ENCODE assay signal across 11 cellular contexts in genomic region chr12:42744539-42745156, GRCh38.
A peak's percentile ranks its signal among the peaks of the same experiment; 100 is the strongest.
DNase-seq lines count a peak whose midpoint lies in the region; ATAC-seq and TF ChIP-seq lines count a peak whose summit lies in the region.
"Had no signal": no experiment of that assay in that cellular context is flagged by ENCODE, and none has a peak within 500 bp of the region (broad histone marks: within the 10 kb centered on the region; RNA-seq: fewer than 3 reads in every experiment).

No MANE protein-coding gene starts in this region.

- TF ChIP-seq CTCF in IMR-90 (conservative IDR thresholded peaks at IDR 0.05; ENCODE audit: low read depth, low read length): no peak
- TF ChIP-seq CTCF in heart right ventricle (IDR thresholded peaks at IDR 0.05): no peak
- TF ChIP-seq CTCF in smooth muscle cell (IDR thresholded peaks at IDR 0.05; ENCODE audit: borderline replicate concordance, insufficient read depth, poor library complexity, severe bottlenecking): no peak

- H3K4me1 ChIP-seq in IMR-90 (ENCODE audit: control insufficient read depth, insufficient read depth, low read length) (peaks cover 7% of the 10 kb centered on the region), heart right ventricle (peaks cover 0 to 46% (median 25%) of the 10 kb centered on the region in 9 donors), smooth muscle cell (ENCODE audit: low read depth) (peaks cover 5% of the 10 kb centered on the region)

- H3K27ac ChIP-seq in IMR-90 (ENCODE audit: insufficient read depth, low read length) (no peak overlapping the region), heart right ventricle (peak overlapping the region in 6 of 10 donors; percentile 3 to 90 (median 66)), smooth muscle cell (ENCODE audit: low read depth) (peak overlapping the region; percentile 71)

- H4K20me1 ChIP-seq in IMR-90 (ENCODE audit: insufficient read depth, low read length): no peaks in the 10 kb centered on the region
- no peaks in the 10 kb centered on the region for H4K20me1 ChIP-seq in smooth muscle cell (ENCODE audit: low read depth)

- H3K79me1 ChIP-seq in IMR-90 (ENCODE audit: low read depth in 1 of 2, low read length in 2 of 2): no peaks in the 10 kb centered on the region; a peak in 1 of 4 replicates

- H2BK120ac ChIP-seq in IMR-90 (ENCODE audit: low read depth, low read length): no peak overlapping the region; the same call in 1 of the 2 replicates

- H4K8ac ChIP-seq in IMR-90 (ENCODE audit: low read depth in 2 of 2, low read length in 2 of 2): no peak overlapping the region; a peak in 1 of 4 replicates

- H4K91ac ChIP-seq in IMR-90 (ENCODE audit: insufficient read depth, low read depth, low read length): no peak overlapping the region

- CTCF ChIA-PET in IMR-90 (lab: Yijun Ruan, JAX): no interaction called here

- H3K36me3 Mint-ChIP-seq in stimulated activated memory B cell treated with anti-CD40 and anti-IgM and Interleukin-4, amounts not matched to agents 10 μg/mL and 1 μg/mL and 100 μg/mL, for 72 hours: no peaks in the 10 kb centered on the region

- H2BK20ac ChIP-seq in IMR-90 (ENCODE audit: low read depth, low read length): no peak overlapping the region

- ATAC-seq in IMR-90 (ENCODE audit: low read depth): peak; percentile 42; the same call in 1 of the 2 replicates
- ATAC-seq in heart right ventricle: peak in 4 of 8 donors; percentile 23 to 47 (median 40)
- no peak for ATAC-seq in HG03135 (IDR thresholded peaks at IDR 0.05; ENCODE audit: unreplicated experiment)
- no peak for ATAC-seq in stimulated activated memory B cell treated with anti-CD40 and anti-IgM and Interleukin-4, amounts not matched to agents 10 μg/mL and 1 μg/mL and 100 μg/mL, for 72 hours
- ATAC-seq: activated T-cell treated with anti-CD3 and anti-CD28 coated beads, Interleukin-2, amount 50 U/mL, for 72 hours had no signal

- POLR2A ChIA-PET in IMR-90 (lab: Charles Lee; ENCODE audit: unreplicated experiment): no interaction called here

- no peaks in the 10 kb centered on the region for H3K36me3 ChIP-seq in IMR-90 (ENCODE audit: control insufficient read depth, insufficient read depth, low read length)
- no peaks in the 10 kb centered on the region for H3K36me3 ChIP-seq in heart right ventricle
- H3K36me3 ChIP-seq in smooth muscle cell (ENCODE audit: low read depth): no peaks in the 10 kb centered on the region

- H3K27me3 ChIP-seq in IMR-90 (ENCODE audit: control insufficient read depth, insufficient read depth, low read length): no peaks in the 10 kb centered on the region
- H3K27me3 ChIP-seq in heart right ventricle: no peaks in the 10 kb centered on the region
- H3K27me3 ChIP-seq in smooth muscle cell (ENCODE audit: low read depth): no peaks in the 10 kb centered on the region

- no peak for TF ChIP-seq POLR2A in IMR-90 (IDR thresholded peaks at IDR 0.05; ENCODE audit: low read depth, low read length)

- H3K14ac ChIP-seq in IMR-90 (replicated peaks; ENCODE audit: low read depth, low read length): peak overlapping the region; percentile 27; the same call in 1 of the 2 replicates

- H2AFZ ChIP-seq in IMR-90 (replicated peaks; ENCODE audit: low read length, poor library complexity): no peak overlapping the region
- peak overlapping the region; percentile 12 for H2AFZ ChIP-seq in smooth muscle cell (ENCODE audit: low read depth)

- no peak overlapping the region for H2BK5ac ChIP-seq in IMR-90 (ENCODE audit: low read depth, low read length, poor library complexity, severe bottlenecking)

- DNase-seq in IMR-90: no peak
- DNase-seq in amniotic stem cell (lab: John Stamatoyannopoulos, UW): peak; percentile 2
- no peak for DNase-seq in heart right ventricle
- DNase-seq in smooth muscle cell (lab: John Stamatoyannopoulos, UW; ENCODE audit: unreplicated experiment): no peak
- DNase-seq in DMS153 treated with DMSO at 0.1 percent for 48 hours (lab: John Stamatoyannopoulos, UW; ENCODE audit: unreplicated experiment): no peak
- DNase-seq in NCI-H146 treated with DMSO at 0.1 percent for 48 hours (lab: John Stamatoyannopoulos, UW; ENCODE audit: unreplicated experiment): no peak
- DNase-seq: activated T-cell treated with anti-CD3 and anti-CD28 coated beads, Interleukin-2, amount 50 U/mL, for 72 hours; NCI-H1694 treated with DMSO at 0.1 percent for 48 hours had no signal

- H3K56ac ChIP-seq in IMR-90 (ENCODE audit: extremely low read depth, insufficient read depth, low read length): no peak overlapping the region

- no peaks in the 10 kb centered on the region for H3K9me3 Mint-ChIP-seq in stimulated activated memory B cell treated with anti-CD40 and anti-IgM and Interleukin-4, amounts not matched to agents 10 μg/mL and 1 μg/mL and 100 μg/mL, for 72 hours

- no peak overlapping the region for H2AK5ac ChIP-seq in IMR-90 (ENCODE audit: low read depth, low read length)

- H3K27me3 Mint-ChIP-seq in stimulated activated memory B cell treated with anti-CD40 and anti-IgM and Interleukin-4, amounts not matched to agents 10 μg/mL and 1 μg/mL and 100 μg/mL, for 72 hours: peaks cover 20% of the 10 kb centered on the region
- H3K27me3 Mint-ChIP-seq: central memory CD8-positive, alpha-beta T cell had no signal

- peaks cover 9% of the 10 kb centered on the region for H3F3A ChIP-seq in smooth muscle cell (ENCODE audit: low read depth)

- H3K9me3 ChIP-seq in IMR-90 (ENCODE audit: control insufficient read depth, insufficient read depth, low read length) (peaks cover 6% of the 10 kb centered on the region), heart right ventricle (peaks cover 0 to 19% (median 7%) of the 10 kb centered on the region in 11 donors), smooth muscle cell (replicated peaks; ENCODE audit: low read depth) (no peaks in the 10 kb centered on the region)

- dilution Hi-C loops in IMR-90 (cut with HindIII; ENCODE audit: low sequenced_read_pairs, unreplicated experiment): no loop called here

- no peak overlapping the region for H2AK9ac ChIP-seq in IMR-90 (replicated peaks; ENCODE audit: low read depth, low read length, poor library complexity)

- H3K79me2 ChIP-seq in smooth muscle cell (ENCODE audit: low read depth): no peaks in the 10 kb centered on the region

- H2BK15ac ChIP-seq in IMR-90 (ENCODE audit: low read depth, low read length): no peak overlapping the region

- H3K4me1 Mint-ChIP-seq in stimulated activated memory B cell treated with anti-CD40 and anti-IgM and Interleukin-4, amounts not matched to agents 10 μg/mL and 1 μg/mL and 100 μg/mL, for 72 hours: no peaks in the 10 kb centered on the region
- H3K4me1 Mint-ChIP-seq: central memory CD8-positive, alpha-beta T cell had no signal

- H3K9me1 ChIP-seq in IMR-90 (ENCODE audit: insufficient read depth, low read length): no peaks in the 10 kb centered on the region

- in situ Hi-C loops in IMR-90 (cut with MboI; ENCODE audit: low sequenced_read_pairs): no loop called here

- no TSS peak for BruUV-seq in IMR-90 (replicated peaks; lab: Mats Ljungman, UMichigan)

- H4K5ac ChIP-seq in IMR-90 (ENCODE audit: low read depth, low read length): no peak overlapping the region

- intact Hi-C loops in IMR-90 (cut with micrococcal nuclease): no loop called here
- intact Hi-C loops in heart right ventricle (cut with DNase I): loop anchor here in 1 of 10 donors (5.0 kb wide), 1 partner anchor 152 kb away; no protein-coding TSS in a partner anchor

- H3K4me3 ChIP-seq in IMR-90 (ENCODE audit: insufficient read depth, low read depth, low read length): no peak overlapping the region
- no peak overlapping the region for H3K4me3 ChIP-seq in heart right ventricle
- no peak overlapping the region for H3K4me3 ChIP-seq in smooth muscle cell

- no peak overlapping the region for H3K4me3 Mint-ChIP-seq in stimulated activated memory B cell treated with anti-CD40 and anti-IgM and Interleukin-4, amounts not matched to agents 10 μg/mL and 1 μg/mL and 100 μg/mL, for 72 hours
- H3K4me3 Mint-ChIP-seq: activated T-cell treated with anti-CD3 and anti-CD28 coated beads, Interleukin-2, amount 50 U/mL, for 72 hours; central memory CD8-positive, alpha-beta T cell had no signal

- H3K18ac ChIP-seq in IMR-90 (ENCODE audit: low read depth, low read length): no peak overlapping the region

- H3K4ac ChIP-seq in IMR-90 (ENCODE audit: low read depth, low read length): no peak overlapping the region

- no peak overlapping the region for H3K23ac ChIP-seq in IMR-90 (ENCODE audit: low read depth, low read length)

- TF ChIP-seq RAD21 in IMR-90 (IDR thresholded peaks at IDR 0.05; ENCODE audit: low read length): no peak

- 61% methylated on average over 2 of the region's 3 CpGs; no CpG with 5 or more reads in 1 of the 2 experiments for WGBS in IMR-90 (ENCODE audit: extremely low coverage in 2 of 2, insufficient read length in 1 of 2), 2 experiments
- WGBS in heart right ventricle, 2 donors: 60 to 62% methylated on average over 3 of the region's 3 CpGs
- 48% methylated on average over 3 of the region's 3 CpGs for WGBS in smooth muscle cell (ENCODE audit: low lambda C conversion rate)

- no peak overlapping the region for H3K27ac Mint-ChIP-seq in stimulated activated memory B cell treated with anti-CD40 and anti-IgM and Interleukin-4, amounts not matched to agents 10 μg/mL and 1 μg/mL and 100 μg/mL, for 72 hours
- H3K27ac Mint-ChIP-seq: activated T-cell treated with anti-CD3 and anti-CD28 coated beads, Interleukin-2, amount 50 U/mL, for 72 hours had no signal

- H3K4me2 ChIP-seq in IMR-90 (ENCODE audit: low read depth, low read length) (no peak overlapping the region), smooth muscle cell (peak overlapping the region; percentile 64)

- H3K9ac ChIP-seq in IMR-90 (ENCODE audit: low read depth, low read length) (no peak overlapping the region), smooth muscle cell (ENCODE audit: low read depth) (peak overlapping the region; percentile 37)

TF ChIP-seq in IMR-90, 13 proteins besides CTCF, POLR2A, EP300 and RAD21 (continues in another document):
- TF ChIP-seq CHD1 (IDR thresholded peaks at IDR 0.05; ENCODE audit: low read depth, low read length): no peak
- no peak for TF ChIP-seq NFE2L2 (IDR thresholded peaks at IDR 0.05; ENCODE audit: low read depth, low read length)
- TF ChIP-seq CEBPB (IDR thresholded peaks at IDR 0.05; ENCODE audit: low read depth, low read length): no peak
- TF ChIP-seq RCOR1 (IDR thresholded peaks at IDR 0.05; ENCODE audit: insufficient replicate concordance, low read length): no peak
- TF ChIP-seq USF2 (IDR thresholded peaks at IDR 0.05; ENCODE audit: low read depth, low read length): no peak
- no peak for TF ChIP-seq MAFK (IDR thresholded peaks at IDR 0.05; ENCODE audit: low read depth, low read length)
- TF ChIP-seq MAZ (IDR thresholded peaks at IDR 0.05; ENCODE audit: borderline replicate concordance, low read depth, low read length): no peak
